ENCODE assay signal across 27 cellular contexts in the genomic region with DNA sequence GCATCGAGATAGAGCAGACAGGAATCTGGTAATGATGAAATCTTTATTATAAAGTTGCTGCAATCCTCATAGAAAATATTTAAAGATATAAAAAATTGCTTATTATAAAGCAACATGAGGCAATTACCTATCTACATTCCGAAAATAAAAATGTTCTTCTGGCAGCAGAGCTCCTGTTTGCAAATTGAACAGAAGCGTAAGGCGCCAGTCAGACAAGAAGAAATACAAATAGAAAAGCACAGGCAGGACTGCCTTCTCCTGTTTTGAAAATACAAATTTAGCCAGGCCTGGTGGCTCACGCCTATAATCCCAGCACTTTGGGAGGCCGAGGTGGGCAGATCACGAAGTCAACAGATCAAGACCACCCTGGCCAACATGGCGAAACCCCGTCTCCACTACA.
"Had no signal": no experiment of that assay in that cellular context is flagged by ENCODE, and none has a peak within 500 bp of the region (broad histone marks: within the 10 kb centered on the region; RNA-seq: fewer than 3 reads in every experiment).

No MANE protein-coding gene starts in this region.

- H3K36me3 Mint-ChIP-seq: natural killer cell treated with Interleukin-12 subunit alpha and Interleukin-12 subunit beta and Interleukin-15 and Interleukin-18, amount 100 ng/mL, for 72 hours; stimulated activated effector memory CD8-positive, alpha-beta T cell treated with anti-CD3 and anti-CD28 coated beads, Interleukin-12 subunit alpha, Interleukin-12 subunit beta, amount 100 ng/mL, for 72 hours; stimulated activated naive B cell treated with anti-CD40 and anti-IgM and Interleukin-4, amounts not matched to agents 10 μg/mL and 1 μg/mL and 100 μg/mL, for 72 hours had no signal

- H3K4me1 ChIP-seq: pancreas, psoas muscle, right lobe of liver, sigmoid colon, stomach, thyroid gland, tibial nerve, upper lobe of left lung, vagina had no signal

- H3K4me3 ChIP-seq: pancreas, psoas muscle, right lobe of liver, sigmoid colon, stomach, thoracic aorta, thyroid gland, tibial nerve, upper lobe of left lung, vagina had no signal

- H3K27me3 ChIP-seq: neutrophil, pancreas, right lobe of liver, sigmoid colon, stomach, thyroid gland, tibial nerve, upper lobe of left lung, vagina had no signal

- H3K27ac ChIP-seq: neutrophil, pancreas, psoas muscle, right lobe of liver, sigmoid colon, stomach, thoracic aorta, thyroid gland, tibial nerve, upper lobe of left lung, vagina had no signal

- H3K36me3 ChIP-seq: neutrophil, pancreas, right lobe of liver, sigmoid colon, stomach, thoracic aorta, thyroid gland, tibial nerve, upper lobe of left lung, vagina had no signal

- DNase-seq: naive thymus-derived CD8-positive, alpha-beta T cell; nephron progenitor cell; nucleus accumbens; pancreas; psoas muscle; right cardiac atrium; right lobe of liver; sigmoid colon; small intestine; stimulated activated CD4-positive, alpha-beta T cell treated with anti-CD3 and anti-CD28 coated beads, Interleukin-15, amount 100 ng/mL, for 24 hours; stimulated activated CD4-positive, alpha-beta T cell treated with anti-CD3 and anti-CD28 coated beads, Interleukin-2, amount 100 ng/mL, for 24 hours; stimulated activated CD4-positive, alpha-beta T cell treated with anti-CD3 and anti-CD28 coated beads, Interleukin-2, amount 100 ng/mL, for 48 hours; stimulated activated CD4-positive, alpha-beta T cell treated with anti-CD3 and anti-CD28 coated beads, Interleukin-4, amount 100 ng/mL, for 24 hours; stimulated activated naive B cell treated with anti-CD40 and anti-IgM and Interleukin-4, amounts not matched to agents 10 μg/mL and 1 μg/mL and 100 μg/mL, for 72 hours; stimulated activated naive CD4-positive, alpha-beta T cell treated with Interleukin-2 at 50 U/mL for 16 hours; stomach; thyroid gland; trophoblast cell; upper lobe of left lung had no signal

- H3K9me3 Mint-ChIP-seq: natural killer cell treated with Interleukin-12 subunit alpha and Interleukin-12 subunit beta and Interleukin-15 and Interleukin-18, amount 100 ng/mL, for 72 hours; nephron progenitor cell; neural crest cell had no signal

- H3K27ac Mint-ChIP-seq: naive thymus-derived CD8-positive, alpha-beta T cell; natural killer cell treated with Interleukin-12 subunit alpha and Interleukin-12 subunit beta and Interleukin-15 and Interleukin-18, amount 100 ng/mL, for 72 hours; nephron progenitor cell; stimulated activated effector memory CD8-positive, alpha-beta T cell treated with anti-CD3 and anti-CD28 coated beads, Interleukin-12 subunit alpha, Interleukin-12 subunit beta, amount 100 ng/mL, for 72 hours; stimulated activated naive B cell treated with anti-CD40 and anti-IgM and Interleukin-4, amounts not matched to agents 10 μg/mL and 1 μg/mL and 100 μg/mL, for 72 hours; stimulated activated naive CD8-positive, alpha-beta T cell treated with anti-CD3 and anti-CD28 coated beads, Interleukin-15, Interleukin-2, amounts not matched to agents 100 ng/mL and 50 ng/mL, for 24 hours had no signal

- H3K4me3 Mint-ChIP-seq: naive thymus-derived CD8-positive, alpha-beta T cell; natural killer cell treated with Interleukin-12 subunit alpha and Interleukin-12 subunit beta and Interleukin-15 and Interleukin-18, amount 100 ng/mL, for 72 hours; nephron progenitor cell; neural crest cell; stimulated activated effector memory CD8-positive, alpha-beta T cell treated with anti-CD3 and anti-CD28 coated beads, Interleukin-12 subunit alpha, Interleukin-12 subunit beta, amount 100 ng/mL, for 72 hours; stimulated activated naive B cell treated with anti-CD40 and anti-IgM and Interleukin-4, amounts not matched to agents 10 μg/mL and 1 μg/mL and 100 μg/mL, for 72 hours; stimulated activated naive CD8-positive, alpha-beta T cell treated with anti-CD3 and anti-CD28 coated beads, Interleukin-15, Interleukin-2, amounts not matched to agents 100 ng/mL and 50 ng/mL, for 24 hours had no signal

- H3K4me1 Mint-ChIP-seq: nephron progenitor cell; neural crest cell; stimulated activated naive B cell treated with anti-CD40 and anti-IgM and Interleukin-4, amounts not matched to agents 10 μg/mL and 1 μg/mL and 100 μg/mL, for 72 hours had no signal

- H3K9me3 ChIP-seq: neutrophil, pancreas, right lobe of liver, sigmoid colon, thoracic aorta, thyroid gland, upper lobe of left lung had no signal

- H3K27me3 Mint-ChIP-seq: naive thymus-derived CD8-positive, alpha-beta T cell; natural killer cell treated with Interleukin-12 subunit alpha and Interleukin-12 subunit beta and Interleukin-15 and Interleukin-18, amount 100 ng/mL, for 72 hours; stimulated activated naive B cell treated with anti-CD40 and anti-IgM and Interleukin-4, amounts not matched to agents 10 μg/mL and 1 μg/mL and 100 μg/mL, for 72 hours; stimulated activated naive CD8-positive, alpha-beta T cell treated with anti-CD3 and anti-CD28 coated beads, Interleukin-15, Interleukin-2, amounts not matched to agents 100 ng/mL and 50 ng/mL, for 24 hours had no signal
